16 cellular contexts compared by ENCODE assay signal in genomic region chr12:11661491-11662085, GRCh38. TPM values are rescaled to one million over a fixed set of nuclear protein-coding genes. Genes with fewer than 3 reads are reported as not detected.
A peak's percentile ranks its signal among the peaks of the same experiment; 100 is the strongest.
DNase-seq lines count a peak whose midpoint lies in the region; ATAC-seq and TF ChIP-seq lines count a peak whose summit lies in the region.
"Had no signal": no experiment of that assay in that cellular context is flagged by ENCODE, and none has a peak within 500 bp of the region (broad histone marks: within the 10 kb centered on the region; RNA-seq: fewer than 3 reads in every experiment).

No MANE protein-coding gene starts in this region.

- peaks cover 0 to 1% (median 0%) of the 10 kb centered on the region in 7 donors for H3K9me3 Mint-ChIP-seq in CD4-positive, CD25-positive, alpha-beta regulatory T cell
- H3K9me3 Mint-ChIP-seq in activated T-helper 1 cell treated with anti-CD3 and anti-CD28 coated beads, Interleukin-12 subunit alpha, Interleukin-12 subunit beta, Interleukin-2, Interleukin-4 antibody, amounts not matched to agents 30 ng/mL and 10 ng/mL and 1 ng/mL, durations not matched to agents 14 hours and 24 hours and 36 hours = no peaks in the 10 kb centered on the region
- H3K9me3 Mint-ChIP-seq: activated naive CD4-positive, alpha-beta T cell treated with anti-CD3 and anti-CD28 coated beads, Interleukin-2, amount 10 ng/mL, durations not matched to agents 7 days and 5 days; effector memory CD8-positive, alpha-beta T cell had no signal

- no peak for TF ChIP-seq EP300 in sigmoid colon (IDR thresholded peaks at IDR 0.05)

- peaks cover 7% of the 10 kb centered on the region for H3K36me3 ChIP-seq in CD4-positive, CD25-positive, alpha-beta regulatory T cell (ENCODE audit: control insufficient read depth, insufficient read depth, low read length)
- no peaks in the 10 kb centered on the region for H3K36me3 ChIP-seq in sigmoid colon
- no peaks in the 10 kb centered on the region for H3K36me3 ChIP-seq in Karpas-422 (ENCODE audit: insufficient read depth, low read length)

- H3K4me1 Mint-ChIP-seq in CD4-positive, CD25-positive, alpha-beta regulatory T cell = peaks cover 26 to 75% (median 63%) of the 10 kb centered on the region in 4 donors
- H3K4me1 Mint-ChIP-seq in activated T-helper 1 cell treated with anti-CD3 and anti-CD28 coated beads, Interleukin-12 subunit alpha, Interleukin-12 subunit beta, Interleukin-2, Interleukin-4 antibody, amounts not matched to agents 30 ng/mL and 10 ng/mL and 1 ng/mL, durations not matched to agents 14 hours and 24 hours and 36 hours (ENCODE audit: low read depth) = peaks cover 87% of the 10 kb centered on the region

- H3K4me3 ChIP-seq in CD4-positive, CD25-positive, alpha-beta regulatory T cell (ENCODE audit: low read depth, low read length) = no peak overlapping the region
- H3K4me3 ChIP-seq in sigmoid colon = no peak overlapping the region
- H3K4me3 ChIP-seq in Karpas-422 (ENCODE audit: low read length) = no peak overlapping the region
- H3K4me3 ChIP-seq: SK-N-MC, spleen had no signal

- DNase-seq in CD4-positive, CD25-positive, alpha-beta regulatory T cell = no peak
- no peak for DNase-seq in activated T-helper 1 cell treated with anti-CD3 and anti-CD28 coated beads, Interleukin-12 subunit alpha, Interleukin-12 subunit beta, Interleukin-2, Interleukin-4 antibody, amounts not matched to agents 30 ng/mL and 10 ng/mL and 1 ng/mL, durations not matched to agents 14 hours and 24 hours and 36 hours (ENCODE audit: low spot score)
- peak; percentile 16 for DNase-seq in fibroblast of peridontal ligament (ENCODE audit: extremely low read depth)
- no peak for DNase-seq in sigmoid colon
- DNase-seq in effector CD4-positive, alpha-beta T cell = no peak
- no peak for DNase-seq in NCI-H82 (lab: John Stamatoyannopoulos, UW)
- no peak for DNase-seq in Karpas-422
- no peak for DNase-seq in NK-92 treated with Interleukin-12 subunit alpha and Interleukin-12 subunit beta, amount 100 ng/mL, for 24 hours (lab: John Stamatoyannopoulos, UW)
- DNase-seq: activated naive CD4-positive, alpha-beta T cell treated with anti-CD3 and anti-CD28 coated beads, Interleukin-2, amount 10 ng/mL, durations not matched to agents 7 days and 5 days; DMS 273 treated with DMSO at 0.1 percent for 48 hours; effector memory CD8-positive, alpha-beta T cell; KBM-7; NCI-H1436 treated with DMSO at 0.1 percent for 48 hours; NCI-H446 treated with DMSO at 0.1 percent for 48 hours; spleen had no signal

- H2AFZ ChIP-seq in Karpas-422 (ENCODE audit: low read length) = no peak overlapping the region

- H4K20me1 ChIP-seq in Karpas-422 (ENCODE audit: insufficient read depth, low read depth, low read length) = no peaks in the 10 kb centered on the region

- peaks cover 23% of the 10 kb centered on the region for H3K36me3 Mint-ChIP-seq in CD4-positive, CD25-positive, alpha-beta regulatory T cell
- H3K36me3 Mint-ChIP-seq in activated T-helper 1 cell treated with anti-CD3 and anti-CD28 coated beads, Interleukin-12 subunit alpha, Interleukin-12 subunit beta, Interleukin-2, Interleukin-4 antibody, amounts not matched to agents 30 ng/mL and 10 ng/mL and 1 ng/mL, durations not matched to agents 14 hours and 24 hours and 36 hours (ENCODE audit: low read depth) = peaks cover 64% of the 10 kb centered on the region

- H3K27me3 Mint-ChIP-seq in CD4-positive, CD25-positive, alpha-beta regulatory T cell = no peaks in the 10 kb centered on the region
- no peaks in the 10 kb centered on the region for H3K27me3 Mint-ChIP-seq in activated T-helper 1 cell treated with anti-CD3 and anti-CD28 coated beads, Interleukin-12 subunit alpha, Interleukin-12 subunit beta, Interleukin-2, Interleukin-4 antibody, amounts not matched to agents 30 ng/mL and 10 ng/mL and 1 ng/mL, durations not matched to agents 14 hours and 24 hours and 36 hours (ENCODE audit: insufficient read depth)
- H3K27me3 Mint-ChIP-seq: activated naive CD4-positive, alpha-beta T cell treated with anti-CD3 and anti-CD28 coated beads, Interleukin-2, amount 10 ng/mL, durations not matched to agents 7 days and 5 days; effector memory CD8-positive, alpha-beta T cell had no signal

- 91 to 92% methylated on average over 8 of the region's 8 CpGs for WGBS in sigmoid colon, 2 donors

- TF ChIP-seq CTCF in sigmoid colon (IDR thresholded peaks at IDR 0.05) = no peak

- H3K4me3 Mint-ChIP-seq in CD4-positive, CD25-positive, alpha-beta regulatory T cell = no peak overlapping the region
- H3K4me3 Mint-ChIP-seq in activated T-helper 1 cell treated with anti-CD3 and anti-CD28 coated beads, Interleukin-12 subunit alpha, Interleukin-12 subunit beta, Interleukin-2, Interleukin-4 antibody, amounts not matched to agents 30 ng/mL and 10 ng/mL and 1 ng/mL, durations not matched to agents 14 hours and 24 hours and 36 hours = no peak overlapping the region
- H3K4me3 Mint-ChIP-seq: activated naive CD4-positive, alpha-beta T cell treated with anti-CD3 and anti-CD28 coated beads, Interleukin-2, amount 10 ng/mL, durations not matched to agents 7 days and 5 days; effector memory CD8-positive, alpha-beta T cell had no signal

- H3K9me3 ChIP-seq in CD4-positive, CD25-positive, alpha-beta regulatory T cell (ENCODE audit: control insufficient read depth in 2 of 2, low read length in 2 of 2) = no peaks in the 10 kb centered on the region
- H3K9me3 ChIP-seq in sigmoid colon = no peaks in the 10 kb centered on the region
- H3K9me3 ChIP-seq in Karpas-422 (ENCODE audit: low read length) = no peaks in the 10 kb centered on the region
- H3K9me3 ChIP-seq: spleen had no signal

- H3K27me3 ChIP-seq in CD4-positive, CD25-positive, alpha-beta regulatory T cell (ENCODE audit: control insufficient read depth, insufficient read depth, low read length) = no peaks in the 10 kb centered on the region
- H3K27me3 ChIP-seq in sigmoid colon = no peaks in the 10 kb centered on the region
- no peaks in the 10 kb centered on the region for H3K27me3 ChIP-seq in Karpas-422 (ENCODE audit: low read length)
- H3K27me3 ChIP-seq: spleen had no signal

- no peaks in the 10 kb centered on the region for H3K79me2 ChIP-seq in Karpas-422 (ENCODE audit: low read length)

- no peak for ATAC-seq in CD4-positive, CD25-positive, alpha-beta regulatory T cell (ENCODE audit: low read depth in 2 of 2)
- ATAC-seq: effector memory CD8-positive, alpha-beta T cell had no signal

- H3K27ac ChIP-seq in CD4-positive, CD25-positive, alpha-beta regulatory T cell (ENCODE audit: insufficient read depth, low read length, poor library complexity, severe bottlenecking) = no peak overlapping the region
- H3K27ac ChIP-seq in sigmoid colon (peak overlapping the region; percentile 34 to 99 (median 70)), Karpas-422 (ENCODE audit: low read length) (no peak overlapping the region)
- H3K27ac ChIP-seq: SK-N-MC, spleen had no signal

- no peak overlapping the region for H3K9ac ChIP-seq in Karpas-422 (ENCODE audit: low read length)

- peak overlapping the region in 2 of 3 donors; percentile 60 to 65 for H3K27ac Mint-ChIP-seq in CD4-positive, CD25-positive, alpha-beta regulatory T cell
- peak overlapping the region; percentile 46 for H3K27ac Mint-ChIP-seq in activated T-helper 1 cell treated with anti-CD3 and anti-CD28 coated beads, Interleukin-12 subunit alpha, Interleukin-12 subunit beta, Interleukin-2, Interleukin-4 antibody, amounts not matched to agents 30 ng/mL and 10 ng/mL and 1 ng/mL, durations not matched to agents 14 hours and 24 hours and 36 hours
- H3K27ac Mint-ChIP-seq: activated naive CD4-positive, alpha-beta T cell treated with anti-CD3 and anti-CD28 coated beads, Interleukin-2, amount 10 ng/mL, durations not matched to agents 7 days and 5 days had no signal

- TF ChIP-seq POLR2A in sigmoid colon (IDR thresholded peaks at IDR 0.05) = no peak

- intact Hi-C loops in activated T-helper 1 cell treated with anti-CD3 and anti-CD28 coated beads, Interleukin-12 subunit alpha, Interleukin-12 subunit beta, Interleukin-2, Interleukin-4 antibody, amounts not matched to agents 30 ng/mL and 10 ng/mL and 1 ng/mL, durations not matched to agents 14 hours and 24 hours and 36 hours (cut with micrococcal nuclease) = loop anchor here (1.0 to 2.0 kb wide), 2 partner anchors 8 to 41 kb away; no protein-coding TSS in a partner anchor
- intact Hi-C loops in sigmoid colon (cut with DNase I) = no loop called here

- peaks cover 3% of the 10 kb centered on the region for H3K4me1 ChIP-seq in CD4-positive, CD25-positive, alpha-beta regulatory T cell (ENCODE audit: control insufficient read depth, insufficient read depth, low read length, poor library complexity, severe bottlenecking)
- peaks cover 0 to 99% (median 86%) of the 10 kb centered on the region in 4 donors for H3K4me1 ChIP-seq in sigmoid colon
- H3K4me1 ChIP-seq in Karpas-422 (ENCODE audit: low read length) = no peaks in the 10 kb centered on the region

- H3K9me2 ChIP-seq in Karpas-422 (replicated peaks; ENCODE audit: insufficient read depth, low read length) = no peaks in the 10 kb centered on the region

- no peak overlapping the region for H3K4me2 ChIP-seq in Karpas-422 (ENCODE audit: low read depth, low read length, poor library complexity, severe bottlenecking)

RNA-seq across cellular contexts. Expression of gene ETV6, which starts 12.1 kb away (rescaled TPM):
- 62.5 TPM for total RNA-seq in CD4-positive, CD25-positive, alpha-beta regulatory T cell
- 1 to 10 TPM; 2.5 to 4.2 (median 3.5) TPM for polyA plus RNA-seq in CD4-positive, CD25-positive, alpha-beta regulatory T cell
- total RNA-seq in activated T-helper 1 cell treated with anti-CD3 and anti-CD28 coated beads, Interleukin-12 subunit alpha, Interleukin-12 subunit beta, Interleukin-2, Interleukin-4 antibody, amounts not matched to agents 30 ng/mL and 10 ng/mL and 1 ng/mL, durations not matched to agents 14 hours and 24 hours and 36 hours = 117 and 131 TPM in 2 replicates
- total RNA-seq in sigmoid colon = 10 to 100 TPM; 15.7 to 35.2 (median 23.6) TPM
- 10 to 100 TPM in 2 of 3 donors, 1 to 10 TPM in 1; 8.4 to 17.3 (median 13.4) TPM for polyA plus RNA-seq in sigmoid colon
- 0.54 and 1.0 TPM in 2 replicates for total RNA-seq in Karpas-422 (2014; rRNA removed; shearing (Covaris generic); ENCODE audit: low replicate concordance)

Comparison
In these comparisons a context has a peak if more than half of its experiments do, and no peak if none do; other contexts are left out.
1. H3K27ac ChIP-seq: peak in sigmoid colon (4 of 4); none in CD4-positive, CD25-positive, alpha-beta regulatory T cell (single experiment) and Karpas-422 (single experiment).